Comparison of ENCODE assay signal across 15 cellular contexts in the genomic region with DNA sequence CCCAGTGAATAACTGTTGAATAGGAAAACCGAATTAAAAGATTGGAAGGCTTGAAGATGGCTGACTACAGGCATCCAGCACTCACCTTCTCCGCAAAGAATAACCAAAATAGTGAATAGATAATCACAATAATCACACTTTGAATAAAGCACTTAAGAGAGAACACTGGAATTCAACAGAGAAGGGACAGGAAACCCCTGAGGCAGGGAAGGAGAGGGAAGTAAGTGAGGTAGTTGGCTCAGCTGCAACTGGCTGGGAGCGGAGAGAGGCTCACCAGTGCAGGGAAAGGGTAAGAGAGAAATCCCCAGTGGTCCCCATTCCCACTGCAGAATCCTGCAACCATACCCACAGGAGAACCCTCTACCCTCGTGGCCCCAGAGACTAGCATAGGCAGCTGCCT.
DNase-seq lines count a peak whose midpoint lies in the region; ATAC-seq and TF ChIP-seq lines count a peak whose summit lies in the region.
"Had no signal": no experiment of that assay in that cellular context is flagged by ENCODE, and none has a peak within 500 bp of the region (broad histone marks: within the 10 kb centered on the region; RNA-seq: fewer than 3 reads in every experiment).

No MANE protein-coding gene starts in this region.

- WGBS in aorta, 2 donors, result 78 to 82% methylated on average over 4 of the region's 4 CpGs
- WGBS in tibial nerve, 2 donors, result 64 to 65% methylated on average over 4 of the region's 4 CpGs
- whole genome bisulfite sequencing in endodermal cell (ENCODE audit: insufficient coverage in 1 of 2, insufficient read length in 1 of 2), 2 experiments, result 77 to 78% methylated on average over 1 to 4 of the region's 4 CpGs

- H3K27me3 ChIP-seq in foreskin keratinocyte (no peaks in the 10 kb centered on the region), aorta (ENCODE audit: control insufficient read depth in 1 of 2, insufficient read depth in 2 of 2, low read length in 1 of 2) (no peaks in the 10 kb centered on the region), tibial nerve (no peaks in the 10 kb centered on the region), endodermal cell (ENCODE audit: control insufficient read depth, insufficient read depth, low read length, poor library complexity, severe bottlenecking) (peaks cover 27% of the 10 kb centered on the region)
- H3K27me3 ChIP-seq: BLaER1 had no signal

- no peak overlapping the region for H3K27ac Mint-ChIP-seq in endodermal cell
- H3K27ac Mint-ChIP-seq: CD8-positive, alpha-beta memory T cell; H9; IgD-negative memory B cell had no signal

- no peak overlapping the region for H3K9ac ChIP-seq in endodermal cell (ENCODE audit: extremely low read depth, low read length, poor library complexity, severe bottlenecking)
- H3K9ac ChIP-seq: BLaER1 had no signal

- TF ChIP-seq POLR2A in tibial nerve (IDR thresholded peaks at IDR 0.05), result no peak

- no peak for TF ChIP-seq CTCF in foreskin keratinocyte (conservative IDR thresholded peaks at IDR 0.05)
- TF ChIP-seq CTCF in tibial nerve (IDR thresholded peaks at IDR 0.05), result no peak
- no peak for TF ChIP-seq CTCF in RWPE1 (conservative IDR thresholded peaks at IDR 0.05; ENCODE audit: low read depth)
- TF ChIP-seq CTCF in endodermal cell (conservative IDR thresholded peaks at IDR 0.05), result no peak

- H3K27ac ChIP-seq in foreskin keratinocyte (no peak overlapping the region), aorta (ENCODE audit: low read depth in 1 of 2, low read length in 2 of 2) (no peak overlapping the region), tibial nerve (no peak overlapping the region), RWPE1 (no peak overlapping the region), endodermal cell (ENCODE audit: low read depth, low read length) (no peak overlapping the region)
- H3K27ac ChIP-seq: BLaER1 had no signal

- ATAC-seq in foreskin keratinocyte (peak; percentile 9), aorta (ENCODE audit: low FRiP score) (peak; percentile 22)
- ATAC-seq: GM12878 had no signal

- CTCF ChIA-PET in RWPE1 (lab: Yijun Ruan, JAX), result no interaction called here

- intact Hi-C loops in aorta (cut with DNase I), result no loop called here

- H3K9me3 ChIP-seq in aorta (ENCODE audit: control insufficient read depth, low read length) (no peaks in the 10 kb centered on the region), tibial nerve (no peaks in the 10 kb centered on the region), endodermal cell (ENCODE audit: control insufficient read depth, low read length) (no peaks in the 10 kb centered on the region)
- H3K9me3 ChIP-seq: Caco-2 had no signal

- POLR2A ChIA-PET in RWPE1 (lab: Yijun Ruan, JAX; ENCODE audit: low non-redundant PET), result no interaction called here

- H3K4me3 ChIP-seq in aorta (ENCODE audit: low read length in 2 of 2), result no peak overlapping the region
- no peak overlapping the region for H3K4me3 ChIP-seq in tibial nerve
- H3K4me3 ChIP-seq in endodermal cell (ENCODE audit: low read length), result no peak overlapping the region
- H3K4me3 ChIP-seq: BLaER1, GM12878 had no signal

- no peaks in the 10 kb centered on the region for H3K36me3 ChIP-seq in aorta (ENCODE audit: control insufficient read depth in 1 of 2, insufficient read depth in 2 of 2, low read length in 1 of 2)
- H3K36me3 ChIP-seq in tibial nerve, result no peaks in the 10 kb centered on the region
- H3K36me3 ChIP-seq in endodermal cell (ENCODE audit: control insufficient read depth, insufficient read depth, low read length), result no peaks in the 10 kb centered on the region
- H3K36me3 ChIP-seq: BLaER1 had no signal

- H3K36me3 Mint-ChIP-seq in endodermal cell (ENCODE audit: low read depth), result no peaks in the 10 kb centered on the region
- H3K36me3 Mint-ChIP-seq: CD8-positive, alpha-beta memory T cell; IgD-negative memory B cell had no signal

- peaks cover 33% of the 10 kb centered on the region for H3K27me3 Mint-ChIP-seq in endodermal cell (ENCODE audit: insufficient read depth)
- H3K27me3 Mint-ChIP-seq: IgD-negative memory B cell had no signal

- peak; percentile 12 for DNase-seq in EH (ENCODE audit: low read depth)
- peak; percentile 69 for DNase-seq in RPMI7951 (ENCODE audit: low read depth)
- peak in 1 of 2 donors; percentile 59 for DNase-seq in foreskin keratinocyte
- no peak for DNase-seq in aorta
- no peak for DNase-seq in tibial nerve (ENCODE audit: low spot score in 2 of 2)
- no peak for DNase-seq in RWPE1 (ENCODE audit: low spot score)
- DNase-seq in endodermal cell, result no peak
- DNase-seq: AML-193; Caco-2; CD8-positive, alpha-beta memory T cell; GOT3; H9 had no signal

- TF ChIP-seq EP300 in tibial nerve (IDR thresholded peaks at IDR 0.05), result no peak

- no peak overlapping the region for H3K4me3 Mint-ChIP-seq in endodermal cell
- H3K4me3 Mint-ChIP-seq: CD8-positive, alpha-beta memory T cell; H9; IgD-negative memory B cell had no signal

- no peaks in the 10 kb centered on the region for H3K4me1 Mint-ChIP-seq in endodermal cell
- H3K4me1 Mint-ChIP-seq: CD8-positive, alpha-beta memory T cell had no signal

- H3K9me3 Mint-ChIP-seq in endodermal cell, result no peaks in the 10 kb centered on the region
- H3K9me3 Mint-ChIP-seq: H9 had no signal

- H3K4me1 ChIP-seq in foreskin keratinocyte (peaks cover 36% of the 10 kb centered on the region), aorta (ENCODE audit: control insufficient read depth in 1 of 2, insufficient read depth in 2 of 2, low read length in 2 of 2) (no peaks in the 10 kb centered on the region), tibial nerve (peaks cover 0 to 5% (median 0%) of the 10 kb centered on the region in 4 donors), endodermal cell (ENCODE audit: control insufficient read depth, insufficient read depth, low read length) (no peaks in the 10 kb centered on the region)
- H3K4me1 ChIP-seq: BLaER1 had no signal

Comparison
In these comparisons a context has a peak if more than half of its experiments do, and no peak if none do; other contexts are left out.
1. DNase-seq: peak in EH (single experiment) and RPMI7951 (single experiment); none in aorta (0 of 2), tibial nerve (0 of 2), RWPE1 (single experiment) and endodermal cell (single experiment).